Comparison of ENCODE assay signal across 8 cellular contexts in the genomic region with DNA sequence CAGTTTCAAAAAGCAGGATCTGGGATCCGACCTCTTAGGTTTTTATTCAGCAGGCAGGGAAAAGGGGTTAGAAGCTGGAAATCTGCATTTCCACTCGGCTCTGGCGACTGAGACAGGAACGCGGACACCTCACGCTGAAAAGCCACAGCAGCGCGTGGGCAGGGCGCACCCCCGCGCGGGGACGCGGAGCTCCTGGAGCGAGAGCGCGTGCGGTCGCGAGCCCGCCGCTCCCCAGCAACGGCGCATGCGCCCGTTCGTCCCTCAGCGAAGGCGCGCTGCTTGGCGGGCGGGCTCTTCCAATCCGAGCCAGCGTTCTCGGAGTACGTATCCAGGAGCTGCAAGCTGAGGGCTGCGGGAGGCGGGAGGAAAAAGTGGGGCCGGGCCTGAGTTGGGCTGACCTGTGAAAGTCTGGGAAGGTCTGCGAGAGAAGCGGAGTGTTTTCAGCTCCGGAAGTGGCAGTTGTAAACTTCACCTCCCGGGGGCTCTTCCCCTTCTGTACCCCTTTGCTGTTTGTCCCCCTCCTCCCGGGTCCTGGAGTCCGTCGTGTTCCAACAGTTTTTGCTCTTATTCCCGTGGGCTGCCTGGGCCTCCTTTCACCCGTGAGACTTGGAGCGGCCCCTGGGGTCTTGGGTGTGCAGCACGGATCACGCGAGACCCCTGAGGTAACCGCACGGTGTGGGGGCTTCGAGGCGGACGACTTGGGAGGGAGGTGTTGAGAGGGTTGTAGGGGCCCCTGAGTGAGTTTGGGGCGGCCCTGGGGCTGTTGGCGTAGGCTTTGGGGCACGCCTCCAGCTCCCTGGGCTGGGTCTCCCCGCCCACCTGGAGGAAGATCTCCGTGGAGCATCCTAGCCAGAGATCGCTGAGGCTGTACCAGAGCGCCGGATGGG. TPM values are rescaled to one million over a fixed set of nuclear protein-coding genes. Genes with fewer than 3 reads are reported as not detected.
DNase-seq lines count a peak whose midpoint lies in the region; ATAC-seq and TF ChIP-seq lines count a peak whose summit lies in the region.

Gene CCDC171 (plus strand): TSS at position 403 of the 887 bp plus-strand sequence. CDS start 11,046 bp downstream, outside the sequence.

- H3F3A ChIP-seq in OCI-LY1 (ENCODE audit: insufficient read depth, low read length), result no peaks in the 10 kb centered on the region

- H3K4me1 ChIP-seq in OCI-LY1 (ENCODE audit: insufficient read depth, low read length, severe bottlenecking) (peaks cover 21% of the 10 kb centered on the region), mucosa of descending colon (ENCODE audit: low read depth) (peaks cover 17% of the 10 kb centered on the region)

- H3K9ac ChIP-seq in OCI-LY1 (ENCODE audit: low read length), result peak within 1 kb of the TSS; percentile 82

- H3K27me3 ChIP-seq in OCI-LY1 (ENCODE audit: insufficient read depth, low read length), result no peaks in the 10 kb centered on the region

- H3K4me2 ChIP-seq in OCI-LY1 (ENCODE audit: low read length), result peak within 1 kb of the TSS; percentile 76

- H3K4me3 ChIP-seq in OCI-LY1 (ENCODE audit: low read depth, low read length, poor library complexity, severe bottlenecking), result peak within 1 kb of the TSS; percentile 77
- H3K4me3 ChIP-seq in epithelial cell of esophagus (ENCODE audit: low read length), result peak within 1 kb of the TSS; percentile 86
- H3K4me3 ChIP-seq in mucosa of descending colon, result peak within 1 kb of the TSS; percentile 42

- no peaks in the 10 kb centered on the region for H3K9me2 ChIP-seq in OCI-LY1 (ENCODE audit: low read depth, low read length)

- ATAC-seq in GM21526 (IDR thresholded peaks at IDR 0.05; ENCODE audit: low FRiP score, unreplicated experiment), result peak; percentile 74
- peak; percentile 96 for ATAC-seq in mucosa of descending colon

- no peak for TF ChIP-seq CTCF in OCI-LY1 (IDR thresholded peaks at IDR 0.05; ENCODE audit: low read length)
- TF ChIP-seq CTCF in epithelial cell of esophagus (IDR thresholded peaks at IDR 0.05; ENCODE audit: insufficient read depth, low read depth, low read length, missing control alignments), result no peak
- no peak for TF ChIP-seq CTCF in mucosa of descending colon (IDR thresholded peaks at IDR 0.05)

- H2AFZ ChIP-seq in OCI-LY1 (ENCODE audit: low read length), result peak within 1 kb of the TSS; percentile 56; the same call in 1 of the 2 replicates

- no peaks in the 10 kb centered on the region for H3K79me2 ChIP-seq in OCI-LY1 (ENCODE audit: insufficient read depth, low read length)

- H4K20me1 ChIP-seq in OCI-LY1 (ENCODE audit: insufficient read depth, low read length), result no peaks in the 10 kb centered on the region

- H3K9me3 ChIP-seq in OCI-LY1 (ENCODE audit: low read length) (no peaks in the 10 kb centered on the region), mucosa of descending colon (no peaks in the 10 kb centered on the region)

- peak; percentile 88 for DNase-seq in DMS114 treated with DMSO at 0.1 percent for 48 hours (lab: John Stamatoyannopoulos, UW; ENCODE audit: unreplicated experiment)
- DNase-seq in HuH-7 (ENCODE audit: low spot score), result peak; percentile 85
- peak; percentile 76 for DNase-seq in activated T-cell treated with anti-CD3 and anti-CD28 coated beads for 1 hour (ENCODE audit: low read depth)
- peak; percentile 97 for DNase-seq in epithelial cell of esophagus (ENCODE audit: low read depth)
- DNase-seq in mucosa of descending colon, result peak; percentile 92 to 95 (median 95)
- DNase-seq in stimulated activated CD8-positive, alpha-beta memory T cell treated with anti-CD3 and anti-CD28 coated beads, Interleukin-4, amount 100 ng/mL, for 1 hour (ENCODE audit: low read depth in 2 of 2, low spot score in 1 of 2), result peak; percentile 52 to 68

- no peaks in the 10 kb centered on the region for H3K36me3 ChIP-seq in OCI-LY1 (ENCODE audit: insufficient read depth, low read length)
- H3K36me3 ChIP-seq in mucosa of descending colon (ENCODE audit: low read depth), result no peaks in the 10 kb centered on the region

- peak within 1 kb of the TSS; percentile 77 for H3K27ac ChIP-seq in OCI-LY1 (ENCODE audit: low read depth, low read length, poor library complexity, severe bottlenecking)

- intact Hi-C loops in mucosa of descending colon (cut with DNase I, micrococcal nuclease), result no loop called here

RNA-seq across cellular contexts. Expression of gene CCDC171, which starts in this region (rescaled TPM):
- total RNA-seq in mucosa of descending colon, result 1 to 10 TPM; 3.6 to 4.5 (median 3.6) TPM

Comparison
In these comparisons a context has a peak if more than half of its experiments do, and no peak if none do; other contexts are left out.
1. Peak in every context shown above with its lines: DNase-seq, ATAC-seq, H3K4me3 ChIP-seq and H3K27ac ChIP-seq.